In the genomic region with DNA sequence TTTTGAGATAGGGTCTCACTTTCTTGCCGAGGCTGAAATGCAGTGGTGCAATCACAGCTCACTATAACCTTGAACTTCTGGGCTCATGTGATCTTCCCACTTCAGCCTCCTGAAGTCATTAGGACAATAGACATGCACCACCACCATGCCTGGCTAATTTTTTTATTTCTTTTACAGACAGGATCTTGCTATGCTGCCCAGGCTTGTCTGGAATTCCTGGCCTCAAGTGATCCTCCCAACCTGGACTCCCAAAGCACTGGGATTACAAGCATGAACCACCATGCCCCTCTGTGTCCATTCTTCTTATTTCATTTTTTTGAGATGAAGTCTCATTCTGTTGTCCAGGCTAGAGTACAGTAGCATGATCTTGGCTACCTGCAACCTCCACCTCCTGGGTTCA, we compare ENCODE assay signal across 1 cellular context.
TF ChIP-seq lines count a peak whose summit lies in the region.

No MANE protein-coding gene starts in this region.

TF ChIP-seq in K562, 482 proteins besides CTCF, POLR2A, EP300 and RAD21:
- peak; percentile 83 for TF ChIP-seq ZNF121 (CRISPR knock-in tag; conservative IDR thresholded peaks at IDR 0.05)
- TF ChIP-seq, protein P1, sequence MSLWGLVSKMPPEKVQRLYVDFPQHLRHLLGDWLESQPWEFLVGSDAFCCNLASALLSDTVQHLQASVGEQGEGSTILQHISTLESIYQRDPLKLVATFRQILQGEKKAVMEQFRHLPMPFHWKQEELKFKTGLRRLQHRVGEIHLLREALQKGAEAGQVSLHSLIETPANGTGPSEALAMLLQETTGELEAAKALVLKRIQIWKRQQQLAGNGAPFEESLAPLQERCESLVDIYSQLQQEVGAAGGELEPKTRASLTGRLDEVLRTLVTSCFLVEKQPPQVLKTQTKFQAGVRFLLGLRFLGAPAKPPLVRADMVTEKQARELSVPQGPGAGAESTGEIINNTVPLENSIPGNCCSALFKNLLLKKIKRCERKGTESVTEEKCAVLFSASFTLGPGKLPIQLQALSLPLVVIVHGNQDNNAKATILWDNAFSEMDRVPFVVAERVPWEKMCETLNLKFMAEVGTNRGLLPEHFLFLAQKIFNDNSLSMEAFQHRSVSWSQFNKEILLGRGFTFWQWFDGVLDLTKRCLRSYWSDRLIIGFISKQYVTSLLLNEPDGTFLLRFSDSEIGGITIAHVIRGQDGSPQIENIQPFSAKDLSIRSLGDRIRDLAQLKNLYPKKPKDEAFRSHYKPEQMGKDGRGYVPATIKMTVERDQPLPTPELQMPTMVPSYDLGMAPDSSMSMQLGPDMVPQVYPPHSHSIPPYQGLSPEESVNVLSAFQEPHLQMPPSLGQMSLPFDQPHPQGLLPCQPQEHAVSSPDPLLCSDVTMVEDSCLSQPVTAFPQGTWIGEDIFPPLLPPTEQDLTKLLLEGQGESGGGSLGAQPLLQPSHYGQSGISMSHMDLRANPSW (CRISPR knock-in tag; IDR thresholded peaks at IDR 0.05), result no peak
